Comparison of ENCODE assay signal across 2 cellular contexts in the genomic region with DNA sequence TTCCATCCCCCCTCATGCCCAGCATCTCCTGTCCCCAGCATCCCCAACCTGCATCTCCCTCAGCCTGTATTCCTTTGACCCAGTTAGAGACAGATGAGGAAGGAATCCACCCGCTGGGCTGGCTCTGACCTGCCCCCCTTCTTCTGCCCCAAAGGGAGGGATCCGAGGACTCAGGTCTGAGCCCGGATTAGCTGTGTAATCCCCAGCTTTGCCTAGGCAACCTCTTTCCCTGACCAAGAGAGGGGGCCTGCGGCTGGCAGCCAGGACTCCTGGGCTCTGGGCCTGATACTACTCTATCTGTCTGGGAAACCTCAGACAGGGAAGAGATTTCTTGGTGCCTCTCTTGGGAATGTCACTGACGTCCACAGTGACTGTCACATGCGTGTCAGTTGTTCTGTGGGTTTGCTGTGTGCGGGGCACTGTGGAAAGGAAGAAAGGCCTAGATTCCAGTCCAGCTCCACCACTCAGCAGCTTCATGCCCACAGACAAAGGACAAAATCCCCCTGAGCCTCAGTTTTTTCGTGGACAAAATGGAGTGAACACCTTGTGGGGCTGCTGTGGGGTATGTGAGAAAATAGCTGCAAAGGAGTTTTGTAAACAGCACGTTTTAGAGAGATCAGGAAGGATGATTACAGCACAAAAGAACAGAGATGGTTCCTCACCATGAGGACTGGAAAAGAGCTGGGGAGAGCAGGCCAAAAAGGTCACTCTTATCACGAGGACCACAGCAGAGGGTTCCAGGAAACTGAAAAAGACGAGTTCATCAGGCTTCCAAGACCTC.
TF ChIP-seq lines count a peak whose summit lies in the region.

No MANE protein-coding gene starts in this region.

TF ChIP-seq in GM23338, 12 proteins besides CTCF, POLR2A, EP300 and RAD21 (continues in another document):
- TF ChIP-seq STAT1 (IDR thresholded peaks at IDR 0.05; ENCODE audit: unreplicated experiment): no peak
- no peak for TF ChIP-seq POLR2AphosphoS5 (IDR thresholded peaks at IDR 0.05; ENCODE audit: low read depth)
- no peak for TF ChIP-seq NANOG (IDR thresholded peaks at IDR 0.05; ENCODE audit: borderline replicate concordance)
- TF ChIP-seq, protein P1, sequence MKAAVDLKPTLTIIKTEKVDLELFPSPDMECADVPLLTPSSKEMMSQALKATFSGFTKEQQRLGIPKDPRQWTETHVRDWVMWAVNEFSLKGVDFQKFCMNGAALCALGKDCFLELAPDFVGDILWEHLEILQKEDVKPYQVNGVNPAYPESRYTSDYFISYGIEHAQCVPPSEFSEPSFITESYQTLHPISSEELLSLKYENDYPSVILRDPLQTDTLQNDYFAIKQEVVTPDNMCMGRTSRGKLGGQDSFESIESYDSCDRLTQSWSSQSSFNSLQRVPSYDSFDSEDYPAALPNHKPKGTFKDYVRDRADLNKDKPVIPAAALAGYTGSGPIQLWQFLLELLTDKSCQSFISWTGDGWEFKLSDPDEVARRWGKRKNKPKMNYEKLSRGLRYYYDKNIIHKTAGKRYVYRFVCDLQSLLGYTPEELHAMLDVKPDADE (IDR thresholded peaks at IDR 0.05): no peak
- no peak for TF ChIP-seq REST (IDR thresholded peaks at IDR 0.05; ENCODE audit: unreplicated experiment)
- TF ChIP-seq ZNF114 (CRISPR knock-in tag; IDR thresholded peaks at IDR 0.05): no peak
- no peak for TF ChIP-seq ZNF331 (CRISPR knock-in tag; IDR thresholded peaks at IDR 0.05; ENCODE audit: low read depth)
- TF ChIP-seq JUNB (IDR thresholded peaks at IDR 0.05; ENCODE audit: unreplicated experiment): no peak
- TF ChIP-seq EZH2phosphoT487 (IDR thresholded peaks at IDR 0.05; ENCODE audit: unreplicated experiment): no peak

TF ChIP-seq in H1, 55 proteins besides CTCF, POLR2A, EP300 and RAD21:
- TF ChIP-seq RXRA (IDR thresholded peaks at IDR 0.05; ENCODE audit: insufficient read depth, low read depth, low read length) (0 out of 2 replicates have a peak, but pooled peaks have one; percentile 62), POLR2AphosphoS5 (IDR thresholded peaks at IDR 0.05; ENCODE audit: low read depth, low read length) (peak; percentile 40; the same call in 1 of the 2 replicates), GABPA (IDR thresholded peaks at IDR 0.05; ENCODE audit: borderline replicate concordance, insufficient read depth, low read length) (no peak)
